Comparison of ENCODE assay signal across 22 cellular contexts in genomic region chr7:142698429-142698828, GRCh38. TPM values are rescaled to one million over a fixed set of nuclear protein-coding genes. Genes with fewer than 3 reads are reported as not detected.
DNase-seq lines count a peak whose midpoint lies in the region; ATAC-seq, FAIRE-seq and TF ChIP-seq lines count a peak whose summit lies in the region.
"Had no signal": no experiment of that assay in that cellular context is flagged by ENCODE, and none has a peak within 500 bp of the region (broad histone marks: within the 10 kb centered on the region; RNA-seq: fewer than 3 reads in every experiment).

No MANE protein-coding gene starts in this region.

- no peak for TF ChIP-seq CTCF in WTC11 (IDR thresholded peaks at IDR 0.05)
- TF ChIP-seq CTCF in sigmoid colon (IDR thresholded peaks at IDR 0.05) = no peak
- no peak for TF ChIP-seq CTCF in endothelial cell (IDR thresholded peaks at IDR 0.05; ENCODE audit: unreplicated experiment)
- no peak for TF ChIP-seq CTCF in prostate gland (IDR thresholded peaks at IDR 0.05)

- no peak overlapping the region for H3K56ac ChIP-seq in mesendoderm (ENCODE audit: low read length)

- H3K9me3 ChIP-seq in sigmoid colon (no peaks in the 10 kb centered on the region), prostate gland (no peaks in the 10 kb centered on the region)
- H3K9me3 ChIP-seq: A549, Caco-2 had no signal

- peak; percentile 21 for FAIRE-seq in GM12892 (lab: Jason Lieb, UNC)
- FAIRE-seq: A549, D721Med, H54 had no signal

- H3K27ac Mint-ChIP-seq in WTC11 (peak overlapping the region; percentile 68), endothelial cell (ENCODE audit: unreplicated experiment) (no peak overlapping the region)
- H3K27ac Mint-ChIP-seq: CD4-positive, alpha-beta T cell; IgD-negative memory B cell had no signal

- H2BK5ac ChIP-seq in mesendoderm (ENCODE audit: low read length) = peak overlapping the region; percentile 3

- WGBS in mesendoderm (ENCODE audit: extremely low coverage, insufficient coverage, low lambda C conversion rate) = no CpG with 5 or more reads among the region's 1 CpG
- 83 to 91% methylated on average over 1 of the region's 1 CpG for WGBS in sigmoid colon, 2 donors
- WGBS in prostate gland = 95% methylated on average over 1 of the region's 1 CpG

- H3K4me3 Mint-ChIP-seq in WTC11 (no peak overlapping the region), endothelial cell (ENCODE audit: unreplicated experiment) (no peak overlapping the region)
- H3K4me3 Mint-ChIP-seq: CD4-positive, alpha-beta T cell; IgD-negative memory B cell had no signal

- TF ChIP-seq POLR2A in GM12892 (IDR thresholded peaks at IDR 0.05; ENCODE audit: low read depth, low read length) = no peak
- no peak for TF ChIP-seq POLR2A in sigmoid colon (IDR thresholded peaks at IDR 0.05)
- no peak for TF ChIP-seq POLR2A in prostate gland (IDR thresholded peaks at IDR 0.05)

- no peaks in the 10 kb centered on the region for H3K79me1 ChIP-seq in mesendoderm (ENCODE audit: low read length)

- H3K4me1 ChIP-seq in mesendoderm (ENCODE audit: control insufficient read depth, low read depth, low read length) (peaks cover 10% of the 10 kb centered on the region), sigmoid colon (no peaks in the 10 kb centered on the region), prostate gland (replicated peaks) (no peaks in the 10 kb centered on the region)
- H3K4me1 ChIP-seq: A549, Caco-2 had no signal

- no peak for ATAC-seq in WTC11
- ATAC-seq: A549 had no signal

- H2AK5ac ChIP-seq in mesendoderm (ENCODE audit: low read length) = no peak overlapping the region

- H3K36me3 Mint-ChIP-seq in WTC11 = peaks cover 19% of the 10 kb centered on the region; the same call in 1 of the 2 replicates
- no peaks in the 10 kb centered on the region for H3K36me3 Mint-ChIP-seq in endothelial cell (ENCODE audit: low read depth, unreplicated experiment)

- no peak overlapping the region for H4K5ac ChIP-seq in mesendoderm (ENCODE audit: low read length)

- POLR2A ChIA-PET in WTC11 (lab: Charles Lee) = no interaction called here

- H3K4me1 Mint-ChIP-seq in WTC11 (peaks cover 76% of the 10 kb centered on the region), endothelial cell (ENCODE audit: unreplicated experiment) (no peaks in the 10 kb centered on the region)

- no peak overlapping the region for H3K23ac ChIP-seq in mesendoderm (ENCODE audit: low read length)

- H3K36me3 ChIP-seq in mesendoderm (ENCODE audit: control insufficient read depth, insufficient read depth, low read length) (no peaks in the 10 kb centered on the region), sigmoid colon (no peaks in the 10 kb centered on the region), prostate gland (no peaks in the 10 kb centered on the region)

- H3K27me3 ChIP-seq in mesendoderm (ENCODE audit: insufficient read depth, low read length, poor library complexity) (no peaks in the 10 kb centered on the region), sigmoid colon (no peaks in the 10 kb centered on the region), prostate gland (replicated peaks; ENCODE audit: insufficient read depth) (no peaks in the 10 kb centered on the region)

- intact Hi-C loops in sigmoid colon (cut with DNase I) (no loop called here), prostate gland (cut with DNase I) (no loop called here)

- H3K4ac ChIP-seq in mesendoderm (ENCODE audit: low read depth, low read length) = no peak overlapping the region

- H3K27me3 Mint-ChIP-seq in WTC11 (ENCODE audit: low read depth) (no peaks in the 10 kb centered on the region), endothelial cell (ENCODE audit: unreplicated experiment) (peaks cover 5% of the 10 kb centered on the region)
- H3K27me3 Mint-ChIP-seq: CD4-positive, alpha-beta T cell had no signal

- CTCF ChIA-PET in WTC11 (lab: Charles Lee) = interaction anchor here (2.2 kb wide), 1 partner anchor 85 kb away, joined by 5 read pairs; no protein-coding TSS in a partner anchor

- H3K79me2 ChIP-seq in mesendoderm (ENCODE audit: control insufficient read depth, insufficient read depth, low read length) = no peaks in the 10 kb centered on the region

- peaks cover 21% of the 10 kb centered on the region for H3K9me3 Mint-ChIP-seq in WTC11
- no peaks in the 10 kb centered on the region for H3K9me3 Mint-ChIP-seq in endothelial cell (ENCODE audit: unreplicated experiment)
- H3K9me3 Mint-ChIP-seq: CD4-positive, alpha-beta T cell; IgD-negative memory B cell had no signal

- H3K9ac ChIP-seq in mesendoderm (ENCODE audit: low read length) = no peak overlapping the region

- no peak overlapping the region for H3K4me3 ChIP-seq in mesendoderm (ENCODE audit: low read length)
- no peak overlapping the region for H3K4me3 ChIP-seq in sigmoid colon
- H3K4me3 ChIP-seq in prostate gland = no peak overlapping the region
- H3K4me3 ChIP-seq: A549 had no signal

- H2BK120ac ChIP-seq in mesendoderm (ENCODE audit: low read depth, low read length) = peak overlapping the region; percentile 99

- no peak overlapping the region for H3K4me2 ChIP-seq in mesendoderm (ENCODE audit: low read length)
- H3K4me2 ChIP-seq: A549 had no signal

- peak overlapping the region; percentile 92 for H2BK15ac ChIP-seq in mesendoderm (replicated peaks; ENCODE audit: low read depth)

- no peak for TF ChIP-seq EP300 in sigmoid colon (IDR thresholded peaks at IDR 0.05)

- H3K27ac ChIP-seq in mesendoderm (ENCODE audit: low read depth, low read length) = peak overlapping the region; percentile 45
- H3K27ac ChIP-seq in sigmoid colon = no peak overlapping the region
- H3K27ac ChIP-seq in prostate gland = no peak overlapping the region
- H3K27ac ChIP-seq: 22Rv1, A549, C4-2B, HL-60 had no signal

- peak overlapping the region; percentile 97 for H3K18ac ChIP-seq in mesendoderm (ENCODE audit: low read length)

- DNase-seq in GM12892 (ENCODE audit: insufficient read length) = no peak
- no peak for DNase-seq in WTC11 (ENCODE audit: low spot score)
- DNase-seq in dermis blood vessel endothelial cell = peak; percentile 29
- DNase-seq in mesendoderm = no peak
- no peak for DNase-seq in sigmoid colon
- no peak for DNase-seq in endothelial cell (ENCODE audit: low spot score)
- DNase-seq in prostate gland (ENCODE audit: low spot score) = no peak
- no peak for DNase-seq in HuH-7.5 (ENCODE audit: low spot score)
- DNase-seq: AML-193; Caco-2; CD4-positive, alpha-beta T cell; GDM1; HCEC 1CT had no signal

- H4K8ac ChIP-seq in mesendoderm (ENCODE audit: low read depth, low read length) = no peak overlapping the region

TF ChIP-seq in WTC11, 78 proteins besides CTCF, POLR2A, EP300 and RAD21 (continues in another document):
- TF ChIP-seq E2F4 (CRISPR knock-in tag; IDR thresholded peaks at IDR 0.05; ENCODE audit: borderline replicate concordance, low read depth) = no peak
- TF ChIP-seq PREB (CRISPR knock-in tag; IDR thresholded peaks at IDR 0.05; ENCODE audit: borderline replicate concordance) = no peak
- no peak for TF ChIP-seq ETV6 (CRISPR knock-in tag; IDR thresholded peaks at IDR 0.05)
- no peak for TF ChIP-seq ATF1 (CRISPR knock-in tag; IDR thresholded peaks at IDR 0.05)
- no peak for TF ChIP-seq E2F5 (CRISPR knock-in tag; IDR thresholded peaks at IDR 0.05)
- TF ChIP-seq TP53 (CRISPR knock-in tag; IDR thresholded peaks at IDR 0.05) = no peak
- TF ChIP-seq NR3C1 (CRISPR knock-in tag; conservative IDR thresholded peaks at IDR 0.05; ENCODE audit: low read depth) = no peak
- TF ChIP-seq NR1H2 (CRISPR knock-in tag; IDR thresholded peaks at IDR 0.05) = no peak
- no peak for TF ChIP-seq IRF2 (CRISPR knock-in tag; IDR thresholded peaks at IDR 0.05; ENCODE audit: borderline replicate concordance, low read depth)
- no peak for TF ChIP-seq NFE2L1 (CRISPR knock-in tag; IDR thresholded peaks at IDR 0.05)
- TF ChIP-seq ZNF416 (CRISPR knock-in tag; IDR thresholded peaks at IDR 0.05) = no peak
- TF ChIP-seq USF1 (CRISPR knock-in tag; IDR thresholded peaks at IDR 0.05) = no peak
- no peak for TF ChIP-seq GTF2I (CRISPR knock-in tag; conservative IDR thresholded peaks at IDR 0.05)

RNA-seq across cellular contexts. Expression of gene PRSS1, which starts 50.8 kb away (rescaled TPM):
- not detected for polyA plus RNA-seq in GM12892 (2012; ENCODE audit: missing spikeins)
- total RNA-seq in WTC11 (2021) (9.9 to 14.8 TPM (median 11.1 TPM) in 3 replicates), dermis blood vessel endothelial cell (not detected in 2 replicates), sigmoid colon (not detected), endothelial cell (ENCODE audit: unreplicated experiment) (0.82 TPM), prostate gland (not detected)
- 1.1 TPM for polyA plus RNA-seq in mesendoderm (2013, experiment 1 of 2)
- 1.2 TPM for polyA plus RNA-seq in mesendoderm (2013, experiment 2 of 2)
- polyA plus RNA-seq in sigmoid colon = 10 to 100 TPM in 1 of 3 donors, 1 to 10 TPM in 1, under 1 TPM in 1; 0.67 to 25.8 (median 1.8) TPM
- total RNA-seq: CD4-positive, alpha-beta T cell; HT1080 had no signal
- polyA plus RNA-seq: A549, BJ, IgD-negative memory B cell had no signal
